21 cellular contexts compared by ENCODE assay signal in genomic region chr1:229390130-229390529, GRCh38. TPM values are rescaled to one million over a fixed set of nuclear protein-coding genes. Genes with fewer than 3 reads are reported as not detected.
DNase-seq lines count a peak whose midpoint lies in the region; TF ChIP-seq lines count a peak whose summit lies in the region.
"Had no signal": no experiment of that assay in that cellular context is flagged by ENCODE, and none has a peak within 500 bp of the region (broad histone marks: within the 10 kb centered on the region; RNA-seq: fewer than 3 reads in every experiment).

No MANE protein-coding gene starts in this region.

- peaks cover 14% of the 10 kb centered on the region for H3K4me1 Mint-ChIP-seq in MCF 10A (ENCODE audit: insufficient read depth, unreplicated experiment)
- H3K4me1 Mint-ChIP-seq: B cell; CD4-positive, alpha-beta memory T cell; CD4-positive, CD25-positive, alpha-beta regulatory T cell; CD8-positive, alpha-beta memory T cell had no signal

- TF ChIP-seq POLR2A in breast epithelium (IDR thresholded peaks at IDR 0.05), result no peak

- H3K27me3 ChIP-seq in breast epithelium (no peaks in the 10 kb centered on the region), SJSA1 (replicated peaks) (no peaks in the 10 kb centered on the region)
- H3K27me3 ChIP-seq: BLaER1 treated with 17β-estradiol and CSF1 and Interleukin-3, amounts not matched to agents 10 nM and 100 nM had no signal

- no peaks in the 10 kb centered on the region for H3K36me3 Mint-ChIP-seq in MCF 10A (ENCODE audit: insufficient read depth, unreplicated experiment)
- H3K36me3 Mint-ChIP-seq: CD4-positive, alpha-beta memory T cell; CD4-positive, CD25-positive, alpha-beta regulatory T cell had no signal

- BruUV-seq in MCF 10A (replicated peaks; lab: Mats Ljungman, UMichigan), result no TSS peak

- H3K9me3 Mint-ChIP-seq in MCF 10A (ENCODE audit: unreplicated experiment), result peaks cover 7% of the 10 kb centered on the region
- H3K9me3 Mint-ChIP-seq: CD8-positive, alpha-beta memory T cell had no signal

- no peaks in the 10 kb centered on the region for H3K27me3 Mint-ChIP-seq in MCF 10A (ENCODE audit: insufficient read depth, unreplicated experiment)

- H3K4me1 ChIP-seq in breast epithelium (no peaks in the 10 kb centered on the region), SJSA1 (replicated peaks) (peaks cover 28% of the 10 kb centered on the region)

- peaks cover 0 to 11% of the 10 kb centered on the region in 2 donors for H3K9me3 ChIP-seq in breast epithelium
- peaks cover 3% of the 10 kb centered on the region; the same call in 1 of the 2 replicates for H3K9me3 ChIP-seq in SJSA1 (replicated peaks)
- H3K9me3 ChIP-seq: A549 had no signal

- peak overlapping the region; percentile 40 for H3K27ac Mint-ChIP-seq in MCF 10A (ENCODE audit: low read depth, unreplicated experiment)
- H3K27ac Mint-ChIP-seq: B cell; CD4-positive, alpha-beta memory T cell; CD4-positive, CD25-positive, alpha-beta regulatory T cell; CD8-positive, alpha-beta memory T cell had no signal

- no peak overlapping the region for H3K4me3 Mint-ChIP-seq in MCF 10A (ENCODE audit: unreplicated experiment)
- H3K4me3 Mint-ChIP-seq: B cell; CD4-positive, alpha-beta memory T cell; CD4-positive, CD25-positive, alpha-beta regulatory T cell; CD8-positive, alpha-beta memory T cell had no signal

- no peak for DNase-seq in MCF 10A (ENCODE audit: unreplicated experiment)
- no peak for DNase-seq in breast epithelium (ENCODE audit: low spot score in 2 of 2)
- DNase-seq in SJSA1 (ENCODE audit: low read depth in 1 of 2, low spot score in 2 of 2), result no peak
- no peak for DNase-seq in NCI-H1092 (lab: John Stamatoyannopoulos, UW)
- no peak for DNase-seq in DMS53 treated with DMSO at 0.1 percent for 48 hours (lab: John Stamatoyannopoulos, UW; ENCODE audit: unreplicated experiment)
- DNase-seq: AML-193; CD4-positive, alpha-beta memory T cell; CD4-positive, CD25-positive, alpha-beta regulatory T cell; CD8-positive, alpha-beta memory T cell; COR-L47; DMS 273 treated with DMSO at 0.1 percent for 48 hours; DMS153; DMS53; DMS79 treated with DMSO at 0.1 percent for 48 hours; GF-D8 had no signal

- H3K27ac ChIP-seq in breast epithelium, result no peak overlapping the region
- peak overlapping the region; percentile 79; the same call in 1 of the 2 replicates for H3K27ac ChIP-seq in SJSA1
- H3K27ac ChIP-seq: 22Rv1; BLaER1 treated with 17β-estradiol and CSF1 and Interleukin-3, amounts not matched to agents 10 nM and 100 nM; C4-2B had no signal

- CTCF ChIA-PET in MCF 10A (lab: Yijun Ruan, JAX), result no interaction called here

- intact Hi-C loops in MCF 10A (cut with micrococcal nuclease), result no loop called here
- intact Hi-C loops in breast epithelium (cut with DNase I; ENCODE audit: low total_unique reads), result no loop called here

- H3K4me3 ChIP-seq in breast epithelium, result no peak overlapping the region
- no peak overlapping the region for H3K4me3 ChIP-seq in SJSA1
- H3K4me3 ChIP-seq: A549; BLaER1 treated with 17β-estradiol and CSF1 and Interleukin-3, amounts not matched to agents 10 nM and 100 nM had no signal

- TF ChIP-seq CTCF in MCF 10A (IDR thresholded peaks at IDR 0.05; ENCODE audit: unreplicated experiment) (no peak), breast epithelium (IDR thresholded peaks at IDR 0.05) (no peak)

- H3K36me3 ChIP-seq in breast epithelium (no peaks in the 10 kb centered on the region), SJSA1 (no peaks in the 10 kb centered on the region)
- H3K36me3 ChIP-seq: BLaER1 treated with 17β-estradiol and CSF1 and Interleukin-3, amounts not matched to agents 10 nM and 100 nM had no signal

- POLR2A ChIA-PET in MCF 10A (lab: Yijun Ruan, JAX), result interaction anchor here (0.7 to 0.9 kb wide), 2 partner anchors 9 to 117 kb away, joined by 3 to 4 read pairs; no protein-coding TSS in a partner anchor

RNA-seq across cellular contexts. Expression of gene ACTA1, which starts 43.8 kb away (rescaled TPM):
- total RNA-seq in MCF 10A (2022) (0.42 TPM in 1 of 2 replicates, not detected in the other), breast epithelium (under 1 TPM in 1 of 3 donors, not detected in 2; 0.33 TPM)
- not detected in 2 replicates for total RNA-seq in SJSA1 (2014; rRNA removed; shearing (Covaris generic))
- total RNA-seq: A172; B cell; CD4-positive, CD25-positive, alpha-beta regulatory T cell; CD8-positive, alpha-beta memory T cell had no signal

RNA-seq across cellular contexts. Expression of gene CCSAP, which starts 47.3 kb away (rescaled TPM):
- total RNA-seq in MCF 10A (2022) (11.3 and 13.2 TPM in 2 replicates), breast epithelium (10 to 100 TPM in 1 of 3 donors, 1 to 10 TPM in 2; 6.9 to 13.5 (median 7.8) TPM)
- total RNA-seq in SJSA1 (2014; rRNA removed; shearing (Covaris generic)), result 14.4 and 15.1 TPM in 2 replicates
